1 cellular context compared by ENCODE assay signal in the genomic region with DNA sequence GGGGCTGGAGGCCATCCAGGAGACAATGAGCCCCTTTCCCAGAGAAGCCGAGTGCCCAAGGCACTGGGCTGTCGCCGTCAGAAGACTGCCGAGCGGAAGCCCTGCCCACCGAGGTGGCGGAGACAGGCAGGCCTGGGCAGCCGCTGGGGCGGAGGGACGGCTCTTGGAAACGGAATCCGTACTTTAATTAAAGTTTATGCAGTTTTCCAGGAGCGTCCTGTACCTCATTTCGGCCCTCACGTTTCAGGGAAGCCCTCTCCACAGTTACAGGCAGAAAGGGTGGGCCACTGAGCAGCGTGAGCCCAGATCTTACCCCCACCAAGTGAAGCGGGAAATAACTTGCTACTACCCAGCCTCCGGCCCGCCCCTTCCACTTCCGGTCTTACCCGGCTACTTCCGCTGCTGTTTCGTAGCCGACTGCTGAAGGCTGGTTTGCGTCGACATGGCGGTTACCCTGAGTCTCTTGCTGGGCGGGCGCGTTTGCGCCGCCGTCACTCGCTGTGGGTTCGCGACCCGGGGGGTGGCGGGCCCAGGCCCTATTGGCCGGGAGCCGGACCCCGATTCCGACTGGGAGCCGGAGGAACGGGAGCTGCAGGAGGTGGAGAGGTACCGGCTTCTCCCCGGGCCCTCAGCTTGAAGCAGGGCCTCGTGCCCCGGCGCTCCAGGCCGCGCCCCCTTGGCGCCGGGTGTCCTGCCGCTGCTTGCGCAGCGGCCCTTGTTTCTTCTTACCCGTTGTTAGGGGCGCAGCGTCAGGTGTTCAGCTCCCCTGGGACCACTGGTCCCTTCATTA.
TF ChIP-seq lines count a peak whose summit lies in the region.

Gene NGRN, plus strand, starts transcription at position 402 of the 790 bp plus-strand sequence. Its CDS starts 41 bp downstream, at position 443.

TF ChIP-seq in A549, 52 proteins besides CTCF, POLR2A, EP300 and RAD21 (continued from another document):
- TF ChIP-seq, protein P1, sequence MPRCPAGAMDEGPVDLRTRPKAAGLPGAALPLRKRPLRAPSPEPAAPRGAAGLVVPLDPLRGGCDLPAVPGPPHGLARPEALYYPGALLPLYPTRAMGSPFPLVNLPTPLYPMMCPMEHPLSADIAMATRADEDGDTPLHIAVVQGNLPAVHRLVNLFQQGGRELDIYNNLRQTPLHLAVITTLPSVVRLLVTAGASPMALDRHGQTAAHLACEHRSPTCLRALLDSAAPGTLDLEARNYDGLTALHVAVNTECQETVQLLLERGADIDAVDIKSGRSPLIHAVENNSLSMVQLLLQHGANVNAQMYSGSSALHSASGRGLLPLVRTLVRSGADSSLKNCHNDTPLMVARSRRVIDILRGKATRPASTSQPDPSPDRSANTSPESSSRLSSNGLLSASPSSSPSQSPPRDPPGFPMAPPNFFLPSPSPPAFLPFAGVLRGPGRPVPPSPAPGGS (IDR thresholded peaks at IDR 0.05): peak; percentile 97
- TF ChIP-seq ATOH8 (CRISPR knock-in tag; IDR thresholded peaks at IDR 0.05; ENCODE audit: low read depth): peak; percentile 95
- no peak; the same call in 1 of the 2 replicates for TF ChIP-seq ESRRA (IDR thresholded peaks at IDR 0.05; ENCODE audit: borderline replicate concordance, low read length)
- no peak for TF ChIP-seq FOSL2 (IDR thresholded peaks at IDR 0.05)
- peak; percentile 19; the same call in 1 of the 2 replicates for TF ChIP-seq FOSL2 (CRISPR knock-in tag; IDR thresholded peaks at IDR 0.05)
- no peak for TF ChIP-seq CHD2 (IDR thresholded peaks at IDR 0.05; ENCODE audit: low read length, partially characterized antibody)
- peak; percentile 94 for TF ChIP-seq PHF8 (IDR thresholded peaks at IDR 0.05; ENCODE audit: borderline replicate concordance, low read depth)
- peak; percentile 45; the same call in 1 of the 2 replicates for TF ChIP-seq PBX3 (IDR thresholded peaks at IDR 0.05)
- no peak; the same call in 1 of the 2 replicates for TF ChIP-seq RNF2 (IDR thresholded peaks at IDR 0.05; ENCODE audit: borderline replicate concordance, low read depth)
- no peak for TF ChIP-seq NPAS2 (CRISPR knock-in tag; IDR thresholded peaks at IDR 0.05; ENCODE audit: borderline replicate concordance)
- TF ChIP-seq CHD4 (IDR thresholded peaks at IDR 0.05; ENCODE audit: borderline replicate concordance): no peak
- no peak for TF ChIP-seq CBX2 (IDR thresholded peaks at IDR 0.05; ENCODE audit: borderline replicate concordance, low read depth)
- TF ChIP-seq MAX (IDR thresholded peaks at IDR 0.05): peak; percentile 95
